1 cellular context compared by ENCODE assay signal in genomic region chr17:63537991-63538692, GRCh38.
A peak's percentile ranks its signal among the peaks of the same experiment; 100 is the strongest.
TF ChIP-seq lines count a peak whose summit lies in the region.

No MANE protein-coding gene starts in this region.

TF ChIP-seq in HepG2, 621 proteins besides CTCF, POLR2A, EP300 and RAD21 (continued from another document):
- TF ChIP-seq ZGPAT (CRISPR knock-in tag; IDR thresholded peaks at IDR 0.05) (no peak), ZNF598 (CRISPR knock-in tag; IDR thresholded peaks at IDR 0.05; ENCODE audit: borderline replicate concordance) (no peak), DMTF1 (CRISPR knock-in tag; IDR thresholded peaks at IDR 0.05) (no peak), ESRRA (CRISPR knock-in tag; IDR thresholded peaks at IDR 0.05; ENCODE audit: low read depth) (no peak), ZNF703 (CRISPR knock-in tag; IDR thresholded peaks at IDR 0.05; ENCODE audit: borderline replicate concordance) (no peak), ATF2 (CRISPR knock-in tag; IDR thresholded peaks at IDR 0.05) (no peak), PHF8 (CRISPR knock-in tag; IDR thresholded peaks at IDR 0.05) (no peak), TCF12 (IDR thresholded peaks at IDR 0.05) (no peak), TCF12 (CRISPR knock-in tag; IDR thresholded peaks at IDR 0.05) (no peak), ZNF687 (CRISPR knock-in tag; IDR thresholded peaks at IDR 0.05) (peak; percentile 22; the same call in 1 of the 2 replicates), YEATS4 (CRISPR knock-in tag; IDR thresholded peaks at IDR 0.05; ENCODE audit: borderline replicate concordance) (no peak), NFATC3 (CRISPR knock-in tag; IDR thresholded peaks at IDR 0.05) (no peak), HBP1 (CRISPR knock-in tag; IDR thresholded peaks at IDR 0.05; ENCODE audit: low read depth) (no peak), MYC (CRISPR knock-in tag; IDR thresholded peaks at IDR 0.05; ENCODE audit: borderline replicate concordance) (0 out of 2 replicates have a peak, but pooled peaks have one; percentile 28), NAIF1 (CRISPR knock-in tag; IDR thresholded peaks at IDR 0.05; ENCODE audit: borderline replicate concordance) (no peak), PATZ1 (CRISPR knock-in tag; IDR thresholded peaks at IDR 0.05) (0 out of 2 replicates have a peak, but pooled peaks have one; percentile 13), UBTF (CRISPR knock-in tag; IDR thresholded peaks at IDR 0.05) (0 out of 2 replicates have a peak, but pooled peaks have one; percentile 9), DR1 (CRISPR knock-in tag; IDR thresholded peaks at IDR 0.05) (peak; percentile 35; the same call in 1 of the 2 replicates), ERF (CRISPR knock-in tag; IDR thresholded peaks at IDR 0.05) (no peak), SATB2 (CRISPR knock-in tag; IDR thresholded peaks at IDR 0.05) (no peak), SNAPC4 (CRISPR knock-in tag; IDR thresholded peaks at IDR 0.05) (no peak), PBX3 (CRISPR knock-in tag; IDR thresholded peaks at IDR 0.05; ENCODE audit: borderline replicate concordance) (no peak), HIVEP1 (CRISPR knock-in tag; IDR thresholded peaks at IDR 0.05) (no peak), ZKSCAN8 (CRISPR knock-in tag; IDR thresholded peaks at IDR 0.05; ENCODE audit: borderline replicate concordance) (no peak), ZNF850 (CRISPR knock-in tag; conservative IDR thresholded peaks at IDR 0.05) (no peak), ZFX (CRISPR knock-in tag; IDR thresholded peaks at IDR 0.05; ENCODE audit: low read depth) (no peak), ZBTB39 (CRISPR knock-in tag; IDR thresholded peaks at IDR 0.05) (no peak)
TF ChIP-seq in HepG2: peak in this region for 7.
